In genomic region chr4:168805341-168805740, GRCh38 we compare ENCODE assay signal across 21 cellular contexts.
"Had no signal": no experiment of that assay in that cellular context is flagged by ENCODE, and none has a peak within 500 bp of the region (broad histone marks: within the 10 kb centered on the region; RNA-seq: fewer than 3 reads in every experiment).

No MANE protein-coding gene starts in this region.

- H3K4me3 ChIP-seq: cardiac muscle cell, dorsolateral prefrontal cortex, gastrocnemius medialis, skin epidermis, stomach had no signal

- FAIRE-seq: colon had no signal

- H3K4me1 Mint-ChIP-seq: activated CD4-positive, alpha-beta T cell treated with anti-CD3 and anti-CD28 coated beads for 36 hours; memory B cell; stimulated activated effector memory CD8-positive, alpha-beta T cell treated with anti-CD3 and anti-CD28 coated beads, Interleukin-12 subunit alpha, Interleukin-12 subunit beta, amount 100 ng/mL, for 72 hours had no signal

- H3K9me3 ChIP-seq: gastrocnemius medialis, stomach had no signal

- H3K36me3 Mint-ChIP-seq: activated CD4-positive, alpha-beta memory T cell treated with anti-CD3 and anti-CD28 coated beads for 36 hours; memory B cell; naive thymus-derived CD8-positive, alpha-beta T cell; stimulated activated effector memory CD8-positive, alpha-beta T cell treated with anti-CD3 and anti-CD28 coated beads, Interleukin-12 subunit alpha, Interleukin-12 subunit beta, amount 100 ng/mL, for 72 hours had no signal

- H3K9me3 Mint-ChIP-seq: stimulated activated effector memory CD8-positive, alpha-beta T cell treated with anti-CD3 and anti-CD28 coated beads, Interleukin-12 subunit alpha, Interleukin-12 subunit beta, amount 100 ng/mL, for 72 hours had no signal

- ATAC-seq: activated CD4-positive, alpha-beta T cell treated with anti-CD3 and anti-CD28 coated beads for 36 hours; activated naive CD4-positive, alpha-beta T cell treated with anti-CD3 and anti-CD28 coated beads, Interleukin-2, amount 50 U/mL, for 72 hours; gastrocnemius medialis; naive thymus-derived CD8-positive, alpha-beta T cell; stimulated activated effector memory CD8-positive, alpha-beta T cell treated with anti-CD3 and anti-CD28 coated beads, Interleukin-12 subunit alpha, Interleukin-12 subunit beta, amount 100 ng/mL, for 72 hours had no signal

- H3K27ac ChIP-seq: cardiac muscle cell, dorsolateral prefrontal cortex, gastrocnemius medialis, stomach had no signal

- H3K4me3 Mint-ChIP-seq: activated CD4-positive, alpha-beta memory T cell treated with anti-CD3 and anti-CD28 coated beads for 36 hours; activated CD4-positive, alpha-beta T cell treated with anti-CD3 and anti-CD28 coated beads for 36 hours; activated T-helper 1 cell treated with anti-CD3 and anti-CD28 coated beads, Interleukin-12 subunit alpha, Interleukin-12 subunit beta, Interleukin-2, Interleukin-4 antibody, amounts not matched to agents 30 ng/mL and 10 ng/mL and 1 ng/mL, durations not matched to agents 14 hours and 24 hours and 36 hours; memory B cell; naive thymus-derived CD8-positive, alpha-beta T cell; stimulated activated effector memory CD8-positive, alpha-beta T cell treated with anti-CD3 and anti-CD28 coated beads, Interleukin-12 subunit alpha, Interleukin-12 subunit beta, amount 100 ng/mL, for 72 hours; type B pancreatic cell had no signal

- DNase-seq: activated CD4-positive, alpha-beta memory T cell treated with anti-CD3 and anti-CD28 coated beads for 36 hours; activated CD4-positive, alpha-beta T cell treated with anti-CD3 and anti-CD28 coated beads for 36 hours; activated gamma-delta T cell treated with Interleukin-2 at 50 U/mL for 16 hours; activated T-cell treated with anti-CD3 and anti-CD28 coated beads for 4 hours; dorsolateral prefrontal cortex; gastrocnemius medialis; head of caudate nucleus; naive thymus-derived CD8-positive, alpha-beta T cell; stimulated activated CD4-positive, alpha-beta T cell treated with anti-CD3 and anti-CD28 coated beads, Interleukin-15, amount 100 ng/mL, for 24 hours; stimulated activated CD4-positive, alpha-beta T cell treated with anti-CD3 and anti-CD28 coated beads, Interleukin-2, amount 100 ng/mL, for 48 hours; stomach; SW 1271; T-helper 2 cell had no signal

- H3K4me1 ChIP-seq: gastrocnemius medialis had no signal

- H3K27me3 Mint-ChIP-seq: activated CD4-positive, alpha-beta memory T cell treated with anti-CD3 and anti-CD28 coated beads for 36 hours; type B pancreatic cell had no signal

- H3K36me3 ChIP-seq: cardiac muscle cell, gastrocnemius medialis, stomach had no signal

- H3K27me3 ChIP-seq: cardiac muscle cell, gastrocnemius medialis, stomach had no signal

- H3K27ac Mint-ChIP-seq: activated CD4-positive, alpha-beta memory T cell treated with anti-CD3 and anti-CD28 coated beads for 36 hours; activated CD4-positive, alpha-beta T cell treated with anti-CD3 and anti-CD28 coated beads for 36 hours; activated naive CD4-positive, alpha-beta T cell treated with anti-CD3 and anti-CD28 coated beads, Interleukin-2, amount 50 U/mL, for 72 hours; activated T-helper 1 cell treated with anti-CD3 and anti-CD28 coated beads, Interleukin-12 subunit alpha, Interleukin-12 subunit beta, Interleukin-2, Interleukin-4 antibody, amounts not matched to agents 30 ng/mL and 10 ng/mL and 1 ng/mL, durations not matched to agents 14 hours and 24 hours and 36 hours; memory B cell; naive thymus-derived CD8-positive, alpha-beta T cell; stimulated activated effector memory CD8-positive, alpha-beta T cell treated with anti-CD3 and anti-CD28 coated beads, Interleukin-12 subunit alpha, Interleukin-12 subunit beta, amount 100 ng/mL, for 72 hours; type B pancreatic cell had no signal
